7 cellular contexts compared by ENCODE assay signal in the genomic region with DNA sequence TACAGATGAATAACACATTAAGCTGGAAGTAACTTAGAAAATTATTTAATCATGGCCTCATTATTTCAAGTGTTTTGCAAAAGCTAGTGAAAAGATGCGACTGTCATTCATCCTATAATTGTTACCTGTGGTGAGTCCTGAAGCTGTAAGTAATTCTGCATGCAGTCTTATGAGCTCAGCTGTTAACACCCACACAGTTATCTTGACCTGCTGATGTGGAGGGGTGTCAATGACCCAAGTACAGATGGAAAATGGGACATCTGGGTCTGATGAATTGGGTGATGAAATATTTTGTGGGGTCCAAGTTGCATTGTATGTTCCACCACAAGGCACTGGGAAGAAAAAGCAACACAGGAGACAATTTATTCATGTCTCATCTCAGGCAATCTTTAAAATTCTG.
"Had no signal": no experiment of that assay in that cellular context is flagged by ENCODE, and none has a peak within 500 bp of the region (broad histone marks: within the 10 kb centered on the region; RNA-seq: fewer than 3 reads in every experiment).

No MANE protein-coding gene starts in this region.

- DNase-seq: GDM1, GF-D8 had no signal

- H3K4me3 ChIP-seq: GM12878 had no signal

- FAIRE-seq: G401.6, GM12878, GM12892, GM18507, GM19239 had no signal

- ATAC-seq: GM12878 had no signal
